In genomic region chr15:46525984-46526725, GRCh38 we compare ENCODE assay signal across 21 cellular contexts.
DNase-seq lines count a peak whose midpoint lies in the region; TF ChIP-seq lines count a peak whose summit lies in the region.
"Had no signal": no experiment of that assay in that cellular context is flagged by ENCODE, and none has a peak within 500 bp of the region (broad histone marks: within the 10 kb centered on the region; RNA-seq: fewer than 3 reads in every experiment).

No MANE protein-coding gene starts in this region.

- no peak for TF ChIP-seq CTCF in 22Rv1 (IDR thresholded peaks at IDR 0.05)
- no peak for TF ChIP-seq CTCF in colonic mucosa (IDR thresholded peaks at IDR 0.05)

- peak overlapping the region in 1 of 2 donors; percentile 13 for H3K9ac ChIP-seq in colonic mucosa (ENCODE audit: low read depth in 2 of 2, low read length in 2 of 2)
- H3K9ac ChIP-seq in mucosa of rectum (ENCODE audit: low read depth in 1 of 2, low read length in 2 of 2), result no peak overlapping the region
- H3K9ac ChIP-seq: BLaER1, KMS-11 had no signal

- H3K9me3 ChIP-seq in colonic mucosa (no peaks in the 10 kb centered on the region), mucosa of rectum (ENCODE audit: control insufficient read depth in 2 of 2, low read length in 2 of 2) (peaks cover 0 to 1% of the 10 kb centered on the region in 2 donors)
- H3K9me3 ChIP-seq: BLaER1, SJCRH30 had no signal

- H3K4me3 ChIP-seq in colonic mucosa, result no peak overlapping the region
- peak overlapping the region in 1 of 2 donors; percentile 59 for H3K4me3 ChIP-seq in mucosa of rectum (ENCODE audit: low read length in 2 of 2)
- H3K4me3 ChIP-seq: BLaER1, GM12878, SJCRH30 had no signal

- intact Hi-C loops in colonic mucosa (cut with DNase I), result loop anchor here (10.0 kb wide), 1 partner anchor 149 kb away; no protein-coding TSS in a partner anchor

- H3K4me1 ChIP-seq in colonic mucosa (no peaks in the 10 kb centered on the region), mucosa of rectum (ENCODE audit: control insufficient read depth in 2 of 2, insufficient read depth in 2 of 2, low read length in 2 of 2) (peaks cover 2 to 12% of the 10 kb centered on the region in 2 donors)
- H3K4me1 ChIP-seq: BLaER1, SJCRH30 had no signal

- DNase-seq in LoVo (ENCODE audit: low spot score), result peak; percentile 19
- peak; percentile 39 for DNase-seq in colonic mucosa
- DNase-seq in middle frontal gyrus (ENCODE audit: extremely low spot score, low spot score), result no peak
- no peak for DNase-seq in NCI-H1436 (lab: John Stamatoyannopoulos, UW)
- no peak for DNase-seq in activated naive CD4-positive, alpha-beta T cell (lab: John Stamatoyannopoulos, UW)
- DNase-seq: ACHN; CD4-positive, alpha-beta T cell; COR-L47; DND-41; IMR-90; NCI-H1105; NCI-H1694; NCI-H2081; NCI-H774; NK-92 treated with Interleukin-12 subunit alpha and Interleukin-12 subunit beta, amount 100 ng/mL, for 24 hours; SJCRH30 had no signal

- H3K27me3 ChIP-seq in colonic mucosa (no peaks in the 10 kb centered on the region), mucosa of rectum (ENCODE audit: control insufficient read depth in 2 of 2, insufficient read depth in 2 of 2, low read length in 2 of 2) (no peaks in the 10 kb centered on the region)
- H3K27me3 ChIP-seq: BLaER1, SJCRH30 had no signal

- no peaks in the 10 kb centered on the region for H3K36me3 ChIP-seq in colonic mucosa
- H3K36me3 ChIP-seq in mucosa of rectum (ENCODE audit: control insufficient read depth in 2 of 2, insufficient read depth in 2 of 2, low read length in 2 of 2), result no peaks in the 10 kb centered on the region
- H3K36me3 ChIP-seq: BLaER1, SJCRH30 had no signal

- peak overlapping the region; percentile 75 for H3K27ac ChIP-seq in 22Rv1
- peak overlapping the region; percentile 70 for H3K27ac ChIP-seq in colonic mucosa
- peak overlapping the region; percentile 66 to 70 for H3K27ac ChIP-seq in mucosa of rectum (ENCODE audit: low read depth in 2 of 2, low read length in 2 of 2)
- H3K27ac ChIP-seq: BLaER1, KMS-11, SJCRH30 had no signal

Comparison
In these comparisons a context has a peak if more than half of its experiments do, and no peak if none do; other contexts are left out.
1. DNase-seq: peak in LoVo (single experiment) and colonic mucosa (single experiment); none in middle frontal gyrus (single experiment), NCI-H1436 (single experiment) and activated naive CD4-positive, alpha-beta T cell (0 of 4).
2. Peak in every context shown above with its lines, with median percentiles within 50 percentile points of each other: H3K27ac ChIP-seq.